In genomic region chr22:37631448-37632173, GRCh38 we compare ENCODE assay signal across 12 cellular contexts. TPM values are rescaled to one million over a fixed set of nuclear protein-coding genes. Genes with fewer than 3 reads are reported as not detected.
A peak's percentile ranks its signal among the peaks of the same experiment; 100 is the strongest.
DNase-seq lines count a peak whose midpoint lies in the region; ATAC-seq, FAIRE-seq and TF ChIP-seq lines count a peak whose summit lies in the region.
"Had no signal": no experiment of that assay in that cellular context is flagged by ENCODE, and none has a peak within 500 bp of the region (broad histone marks: within the 10 kb centered on the region; RNA-seq: fewer than 3 reads in every experiment).

No MANE protein-coding gene starts in this region.

- H3K4me2 ChIP-seq in K562 (ENCODE audit: insufficient read depth, low read length) = no peak overlapping the region

- H3K9me1 ChIP-seq in K562 (ENCODE audit: control insufficient read depth, insufficient read depth, low read length) = no peaks in the 10 kb centered on the region

- peaks cover 0 to 2% (median 0%) of the 10 kb centered on the region in 3 donors for H3K27me3 Mint-ChIP-seq in CD14-positive monocyte (ENCODE audit: low read depth in 3 of 3)
- H3K27me3 Mint-ChIP-seq in natural killer cell (ENCODE audit: low read depth in 2 of 2) = no peaks in the 10 kb centered on the region

- CTCF ChIA-PET in K562 (lab: Yijun Ruan, JAX; ENCODE audit: low intra/inter-chr PET ratio) = no interaction called here
- CTCF ChIA-PET in GM10248 (lab: Yijun Ruan, JAX) = interaction anchor here (1.0 to 14.7 kb wide), 10 partner anchors 9 to 322 kb away, joined by 3 to 248 read pairs (median 12); partner anchors contain the start of genes C22orf23, GGA1, LGALS1 and NOL12

- H2AFZ ChIP-seq in K562 (ENCODE audit: low read depth, low read length) = no peak overlapping the region

- DNase-seq in CD14-positive monocyte (ENCODE audit: low spot score) (peak; percentile 47), H7 (peak; percentile 64), K562 (ENCODE audit: extremely low read depth in 1 of 4, low spot score in 3 of 4) (no peak), natural killer cell (peak; percentile 47), SW 1271 (lab: John Stamatoyannopoulos, UW) (no peak), GM10248 (ENCODE audit: extremely low spot score) (no peak)

- H3K27ac Mint-ChIP-seq in CD14-positive monocyte (peak overlapping the region; percentile 73 to 98 (median 96)), natural killer cell (peak overlapping the region; percentile 93 to 99)

- H4K20me1 ChIP-seq in K562 (replicated peaks; ENCODE audit: control insufficient read depth, insufficient read depth, low read length) = no peaks in the 10 kb centered on the region

- peaks cover 34 to 66% of the 10 kb centered on the region in 2 experiments for H3K4me1 ChIP-seq in K562 (replicated peaks in 1 of 2; ENCODE audit: control insufficient read depth in 2 of 2, insufficient read depth in 2 of 2, low read length in 2 of 2)

- TF ChIP-seq POLR2A in K562 (conservative IDR thresholded peaks at IDR 0.05) = no peak

- FAIRE-seq in K562 (lab: Jason Lieb, UNC) = no peak
- FAIRE-seq: colon, TTC549 had no signal

- intact Hi-C loops in CD14-positive monocyte (cut with micrococcal nuclease) (no loop called here), K562 (cut with micrococcal nuclease) (no loop called here), natural killer cell (cut with micrococcal nuclease) (loop anchor here (10.0 kb wide), 1 partner anchor 213 kb away; the partner anchor contains the start of genes ANKRD54 and EIF3L)

- no peak overlapping the region for H3K4me3 Mint-ChIP-seq in CD14-positive monocyte
- peak overlapping the region; percentile 70 for H3K4me3 Mint-ChIP-seq in natural killer cell

- ATAC-seq in K562 = no peak
- peak; percentile 18 to 60 (median 20) for ATAC-seq in natural killer cell
- no peak for ATAC-seq in HG03469 (IDR thresholded peaks at IDR 0.05; ENCODE audit: unreplicated experiment)

- TF ChIP-seq CTCF in CD14-positive monocyte (IDR thresholded peaks at IDR 0.05) (no peak), K562 (IDR thresholded peaks at IDR 0.05 in 2 of 3, conservative IDR thresholded peaks at IDR 0.05 in 1 of 3; ENCODE audit: insufficient read depth in 2 of 3, low read depth in 1 of 3, low read length in 3 of 3) (no peak), natural killer cell (IDR thresholded peaks at IDR 0.05) (no peak), GM10248 (IDR thresholded peaks at IDR 0.05; ENCODE audit: control extremely low read depth, extremely low read depth, low read depth, missing control alignments) (no peak)

- no TSS peak for BruUV-seq in K562 (replicated peaks; lab: Mats Ljungman, UMichigan)

- no peaks in the 10 kb centered on the region for H3K27me3 ChIP-seq in H7 (ENCODE audit: control insufficient read depth, insufficient read depth, low read length)
- no peaks in the 10 kb centered on the region for H3K27me3 ChIP-seq in K562 (ENCODE audit: control insufficient read depth in 2 of 2, insufficient read depth in 2 of 2, low read length in 2 of 2)

- WGBS in K562 (ENCODE audit: insufficient coverage, low coverage, missing lambda C conversion rate) = 89% methylated on average over 7 of the region's 19 CpGs

- H3K9me3 ChIP-seq in K562 (replicated peaks; ENCODE audit: control insufficient read depth, insufficient read depth, low read depth, low read length) = no peaks in the 10 kb centered on the region

- H3K4me1 Mint-ChIP-seq in CD14-positive monocyte (peaks cover 75% of the 10 kb centered on the region), natural killer cell (peaks cover 57 to 88% of the 10 kb centered on the region in 2 donors)

- H3K9ac ChIP-seq in K562 (ENCODE audit: insufficient read depth in 1 of 2, low read depth in 2 of 2, low read length in 2 of 2) = peak overlapping the region in 1 of 2 experiments; percentile 77; a peak in 2 of 4 replicates

- no peaks in the 10 kb centered on the region for H3K79me2 ChIP-seq in K562 (ENCODE audit: control insufficient read depth, insufficient read depth, low read length)

- H3K9me3 Mint-ChIP-seq in CD14-positive monocyte = no peaks in the 10 kb centered on the region
- no peaks in the 10 kb centered on the region for H3K9me3 Mint-ChIP-seq in natural killer cell

- H3K4me3 ChIP-seq in H7 (ENCODE audit: insufficient read depth, low read depth, low read length) (no peak overlapping the region), K562 (no peak overlapping the region)

- H3K36me3 ChIP-seq in H7 (replicated peaks; ENCODE audit: control insufficient read depth, insufficient read depth, low read length) (peaks cover 8% of the 10 kb centered on the region), K562 (ENCODE audit: control insufficient read depth, insufficient read depth, low read length) (peaks cover 31% of the 10 kb centered on the region; the same call in 2 of the 3 replicates)

- TF ChIP-seq RAD21 in K562 (CRISPR knock-in tag; conservative IDR thresholded peaks at IDR 0.05 in 1 of 2, IDR thresholded peaks at IDR 0.05 in 1 of 2) = no peak

- POLR2A ChIA-PET in K562 (lab: Yijun Ruan, JAX) = interaction anchor here (0.6 to 1.6 kb wide), 7 partner anchors 10 to 53 kb away, joined by 3 to 5 read pairs (median 3); partner anchors contain the start of genes LGALS1 and PDXP
- POLR2A ChIA-PET in GM10248 (lab: Yijun Ruan, JAX) = interaction anchor here (0.5 to 2.2 kb wide), 5 partner anchors 11 to 225 kb away, joined by 3 to 8 read pairs (median 6); partner anchors contain the start of gene GGA1

- in situ Hi-C loops in K562 (cut with MboI) = no loop called here

- TF ChIP-seq EP300 in K562 (IDR thresholded peaks at IDR 0.05; ENCODE audit: low read length) = no peak

- H3K27ac ChIP-seq in K562 (ENCODE audit: extremely low read depth, low read depth, low read length) = no peak overlapping the region

- peaks cover 30 to 43% of the 10 kb centered on the region in 2 donors for H3K36me3 Mint-ChIP-seq in CD14-positive monocyte
- no peaks in the 10 kb centered on the region for H3K36me3 Mint-ChIP-seq in natural killer cell

RNA-seq across cellular contexts. Expression of gene SH3BP1, which starts 7.9 kb away (rescaled TPM):
- polyA plus RNA-seq in CD14-positive monocyte (10 to 100 TPM; 20.0 TPM), K562 (2011; rRNA removed) (11.5 and 14.9 TPM in 2 replicates), K562 (2014; fragmentation: Illumina TruSeq; extraction: Trizol) (32.1 and 36.0 TPM in 2 replicates), K562 (2014; fragmentation: Nextera tagmentation; extraction: Ambion mirVana) (under 1 TPM; 0.10 to 0.17 TPM), K562 (2014; rRNA removed) (8.7 and 10.4 TPM in 2 replicates)
- total RNA-seq in H7 (2014; rRNA removed; shearing (Covaris generic)) = 30.0 and 35.2 TPM in 2 replicates
- 27.4 and 84.8 TPM in 2 replicates for total RNA-seq in K562 (2011; cell fraction: chromatin; rRNA removed; ENCODE audit: low replicate concordance)
- 40.0 and 41.0 TPM in 2 replicates for total RNA-seq in K562 (2011; cell fraction: nucleolus; rRNA removed)
- 21.5 and 25.7 TPM in 2 replicates for total RNA-seq in K562 (2011; cell fraction: nucleoplasm; rRNA removed)
- total RNA-seq in K562 (2014; rRNA removed) (18.6 and 21.2 TPM in 2 replicates), K562 (2014; rRNA removed; fragmentation: Illumina TruSeq; extraction: Trizol) (7.4 and 9.7 TPM in 2 replicates), K562 (2015; rRNA removed; fragmentation: Illumina TruSeq; extraction: Trizol) (9.3 and 9.4 TPM in 2 replicates), K562 (2021) (29.9 and 36.2 TPM in 2 replicates), natural killer cell (100 to 1,000 TPM; 163 to 189 (median 163) TPM)
- 10.1 and 21.2 TPM in 2 replicates for polyA plus RNA-seq in K562 (2011; cell fraction: cytosol; rRNA removed)
- 23.7 and 33.6 TPM in 2 replicates for polyA plus RNA-seq in K562 (2011; cell fraction: nucleus; rRNA removed)
- polyA plus RNA-seq in K562 (2012) = 34.0 and 58.5 TPM in 2 replicates
- polyA minus RNA-seq in K562 (2011; rRNA and poly(A)+ RNA removed) = 16.7 and 17.5 TPM in 2 replicates
- 12.7 and 19.9 TPM in 2 replicates for polyA minus RNA-seq in K562 (2011; cell fraction: cytosol; rRNA and poly(A)+ RNA removed)
- polyA minus RNA-seq in K562 (2011; cell fraction: nucleus; rRNA and poly(A)+ RNA removed) = 13.7 and 15.5 TPM in 2 replicates

RNA-seq across cellular contexts. Expression of gene GGA1, which starts 23.0 kb away (rescaled TPM):
- polyA plus RNA-seq in CD14-positive monocyte (10 to 100 TPM; 19.8 to 24.8 TPM), K562 (2011; rRNA removed) (50.4 and 53.3 TPM in 2 replicates), K562 (2014; fragmentation: Illumina TruSeq; extraction: Trizol) (31.6 and 42.5 TPM in 2 replicates), K562 (2014; fragmentation: Nextera tagmentation; extraction: Ambion mirVana) (1 to 10 TPM; 1.5 to 1.9 TPM), K562 (2014; rRNA removed) (69.5 and 71.3 TPM in 2 replicates)
- total RNA-seq in H7 (2014; rRNA removed; shearing (Covaris generic)) = 67.9 and 98.6 TPM in 2 replicates
- 235 and 500 TPM in 2 replicates for total RNA-seq in K562 (2011; cell fraction: chromatin; rRNA removed; ENCODE audit: low replicate concordance)
- total RNA-seq in K562 (2011; cell fraction: nucleolus; rRNA removed) = 281 and 297 TPM in 2 replicates
- total RNA-seq in K562 (2011; cell fraction: nucleoplasm; rRNA removed) = 245 and 253 TPM in 2 replicates
- total RNA-seq in K562 (2014; rRNA removed) (48.0 and 51.3 TPM in 2 replicates), K562 (2014; rRNA removed; fragmentation: Illumina TruSeq; extraction: Trizol) (19.7 and 24.2 TPM in 2 replicates), K562 (2015; rRNA removed; fragmentation: Illumina TruSeq; extraction: Trizol) (29.9 and 31.1 TPM in 2 replicates), K562 (2021) (57.1 and 61.3 TPM in 2 replicates), natural killer cell (10 to 100 TPM; 69.3 to 87.8 (median 80.2) TPM)
- polyA plus RNA-seq in K562 (2011; cell fraction: cytosol; rRNA removed) = 27.8 and 56.0 TPM in 2 replicates
- 156 and 291 TPM in 2 replicates for polyA plus RNA-seq in K562 (2011; cell fraction: nucleus; rRNA removed)
- polyA plus RNA-seq in K562 (2012) = 41.4 and 63.8 TPM in 2 replicates
- 26.8 and 33.7 TPM in 2 replicates for polyA minus RNA-seq in K562 (2011; rRNA and poly(A)+ RNA removed)
- polyA minus RNA-seq in K562 (2011; cell fraction: cytosol; rRNA and poly(A)+ RNA removed) = 20.7 and 22.7 TPM in 2 replicates
- 56.9 and 57.8 TPM in 2 replicates for polyA minus RNA-seq in K562 (2011; cell fraction: nucleus; rRNA and poly(A)+ RNA removed)

RNA-seq across cellular contexts. Expression of gene PDXP, which starts 26.9 kb away (rescaled TPM):
- polyA plus RNA-seq in CD14-positive monocyte (1 to 10 TPM; 1.0 to 4.3 TPM), K562 (2011; rRNA removed) (42.8 and 51.4 TPM in 2 replicates), K562 (2014; fragmentation: Illumina TruSeq; extraction: Trizol) (54.2 and 62.3 TPM in 2 replicates), K562 (2014; fragmentation: Nextera tagmentation; extraction: Ambion mirVana) (10 to 100 TPM in 1 of 2 experiments, 1 to 10 TPM in 1; 7.9 to 11.8 TPM), K562 (2014; rRNA removed) (45.7 and 47.8 TPM in 2 replicates)
- 54.1 and 60.9 TPM in 2 replicates for total RNA-seq in H7 (2014; rRNA removed; shearing (Covaris generic))
- total RNA-seq in K562 (2011; cell fraction: chromatin; rRNA removed; ENCODE audit: low replicate concordance) = 8.1 and 23.1 TPM in 2 replicates
- 20.8 and 21.3 TPM in 2 replicates for total RNA-seq in K562 (2011; cell fraction: nucleolus; rRNA removed)
- 19.4 and 21.3 TPM in 2 replicates for total RNA-seq in K562 (2011; cell fraction: nucleoplasm; rRNA removed)
- total RNA-seq in K562 (2014; rRNA removed) (38.8 and 55.8 TPM in 2 replicates), K562 (2014; rRNA removed; fragmentation: Illumina TruSeq; extraction: Trizol) (27.6 and 29.0 TPM in 2 replicates), K562 (2015; rRNA removed; fragmentation: Illumina TruSeq; extraction: Trizol) (30.9 and 32.5 TPM in 2 replicates), K562 (2021) (47.5 and 50.0 TPM in 2 replicates), natural killer cell (10 to 100 TPM in 2 of 3 donors, 1 to 10 TPM in 1; 8.3 to 14.2 (median 13.4) TPM)
- polyA plus RNA-seq in K562 (2011; cell fraction: cytosol; rRNA removed) = 73.7 and 106 TPM in 2 replicates
- polyA plus RNA-seq in K562 (2011; cell fraction: nucleus; rRNA removed) = 34.8 and 35.2 TPM in 2 replicates
- 25.7 and 42.5 TPM in 2 replicates for polyA plus RNA-seq in K562 (2012)
- 21.5 and 27.1 TPM in 2 replicates for polyA minus RNA-seq in K562 (2011; rRNA and poly(A)+ RNA removed)
- 30.1 and 30.4 TPM in 2 replicates for polyA minus RNA-seq in K562 (2011; cell fraction: cytosol; rRNA and poly(A)+ RNA removed)
- polyA minus RNA-seq in K562 (2011; cell fraction: nucleus; rRNA and poly(A)+ RNA removed) = 8.6 and 12.3 TPM in 2 replicates

RNA-seq across cellular contexts. Expression of gene LGALS1, which starts 43.8 kb away (rescaled TPM):
- 1,000 to 10,000 TPM; 1,719 to 1,844 TPM for polyA plus RNA-seq in CD14-positive monocyte
- 183 and 206 TPM in 2 replicates for total RNA-seq in H7 (2014; rRNA removed; shearing (Covaris generic))
- total RNA-seq in K562 (2011; cell fraction: chromatin; rRNA removed; ENCODE audit: low replicate concordance) = 14.2 and 41.4 TPM in 2 replicates
- 152 and 183 TPM in 2 replicates for total RNA-seq in K562 (2011; cell fraction: nucleolus; rRNA removed)
- total RNA-seq in K562 (2011; cell fraction: nucleoplasm; rRNA removed) = 99.6 and 131 TPM in 2 replicates
- total RNA-seq in K562 (2014; rRNA removed) = 373 and 487 TPM in 2 replicates
- total RNA-seq in K562 (2014; rRNA removed; fragmentation: Illumina TruSeq; extraction: Trizol) = 94.3 and 160 TPM in 2 replicates
- 455 and 466 TPM in 2 replicates for total RNA-seq in K562 (2015; rRNA removed; fragmentation: Illumina TruSeq; extraction: Trizol)
- 330 and 373 TPM in 2 replicates for total RNA-seq in K562 (2021)
- 800 and 995 TPM in 2 replicates for polyA plus RNA-seq in K562 (2011; rRNA removed)
- 1,618 and 2,500 TPM in 2 replicates for polyA plus RNA-seq in K562 (2011; cell fraction: cytosol; rRNA removed)
- polyA plus RNA-seq in K562 (2011; cell fraction: nucleus; rRNA removed) = 492 and 635 TPM in 2 replicates
- polyA plus RNA-seq in K562 (2012) = 1,292 and 1,616 TPM in 2 replicates
- 189 and 298 TPM in 2 replicates for polyA plus RNA-seq in K562 (2014; fragmentation: Illumina TruSeq; extraction: Trizol)
- polyA plus RNA-seq in K562 (2014; fragmentation: Nextera tagmentation; extraction: Ambion mirVana) = 100 to 1,000 TPM; 240 to 301 TPM
- polyA plus RNA-seq in K562 (2014; rRNA removed) = 474 and 680 TPM in 2 replicates
- 187 and 354 TPM in 2 replicates for polyA minus RNA-seq in K562 (2011; rRNA and poly(A)+ RNA removed)
- polyA minus RNA-seq in K562 (2011; cell fraction: cytosol; rRNA and poly(A)+ RNA removed) = 194 and 200 TPM in 2 replicates
- 64.1 and 86.9 TPM in 2 replicates for polyA minus RNA-seq in K562 (2011; cell fraction: nucleus; rRNA and poly(A)+ RNA removed)
- 100 to 1,000 TPM; 195 to 218 (median 214) TPM for total RNA-seq in natural killer cell

RNA-seq across cellular contexts. Expression of gene LGALS2, which starts 51.7 kb away (rescaled TPM):
- 100 to 1,000 TPM; 654 to 878 TPM for polyA plus RNA-seq in CD14-positive monocyte
- not detected in 2 replicates for total RNA-seq in H7 (2014; rRNA removed; shearing (Covaris generic))
- total RNA-seq in K562 (2011; cell fraction: chromatin; rRNA removed; ENCODE audit: low replicate concordance) = not detected in 2 replicates
- not detected in 2 replicates for total RNA-seq in K562 (2011; cell fraction: nucleolus; rRNA removed)
- total RNA-seq in K562 (2011; cell fraction: nucleoplasm; rRNA removed) = not detected in 2 replicates
- total RNA-seq in K562 (2014; rRNA removed) = not detected in 2 replicates
- not detected in 2 replicates for total RNA-seq in K562 (2014; rRNA removed; fragmentation: Illumina TruSeq; extraction: Trizol)
- total RNA-seq in K562 (2015; rRNA removed; fragmentation: Illumina TruSeq; extraction: Trizol) = not detected in 2 replicates
- total RNA-seq in K562 (2021) = not detected in 2 replicates
- polyA plus RNA-seq in K562 (2011; rRNA removed) = not detected in 2 replicates
- polyA plus RNA-seq in K562 (2011; cell fraction: cytosol; rRNA removed) = not detected in 2 replicates
- not detected in 2 replicates for polyA plus RNA-seq in K562 (2011; cell fraction: nucleus; rRNA removed)
- 0.19 TPM in 1 of 2 replicates, not detected in the other for polyA plus RNA-seq in K562 (2012)
- polyA plus RNA-seq in K562 (2014; fragmentation: Illumina TruSeq; extraction: Trizol) = not detected in 2 replicates
- polyA plus RNA-seq in K562 (2014; fragmentation: Nextera tagmentation; extraction: Ambion mirVana) = not detected
- not detected in 2 replicates for polyA plus RNA-seq in K562 (2014; rRNA removed)
- not detected in 2 replicates for polyA minus RNA-seq in K562 (2011; rRNA and poly(A)+ RNA removed)
- polyA minus RNA-seq in K562 (2011; cell fraction: cytosol; rRNA and poly(A)+ RNA removed) = not detected in 2 replicates
- polyA minus RNA-seq in K562 (2011; cell fraction: nucleus; rRNA and poly(A)+ RNA removed) = not detected in 2 replicates
- 1 to 10 TPM; 1.4 to 3.4 (median 2.6) TPM for total RNA-seq in natural killer cell
- total RNA-seq: fibroblast of villous mesenchyme, kidney epithelial cell, NCI-H460 had no signal

Comparison
In these comparisons a context has a peak if more than half of its experiments do, and no peak if none do; other contexts are left out.
1. DNase-seq: peak in CD14-positive monocyte (single experiment), H7 (single experiment) and natural killer cell (single experiment); none in K562 (0 of 4), SW 1271 (0 of 2) and GM10248 (single experiment).
2. ATAC-seq: peak in natural killer cell (3 of 3); none in K562 (single experiment) and HG03469 (single experiment).